8 cellular contexts compared by ENCODE assay signal in genomic region chr22:23520875-23521441, GRCh38. TPM values are rescaled to one million over a fixed set of nuclear protein-coding genes. Genes with fewer than 3 reads are reported as not detected.
DNase-seq lines count a peak whose midpoint lies in the region; ATAC-seq and TF ChIP-seq lines count a peak whose summit lies in the region.

No MANE protein-coding gene starts in this region.

- ATAC-seq in activated CD8-positive, alpha-beta T cell treated with anti-CD3 and anti-CD28 coated beads for 36 hours = no peak
- ATAC-seq in Right ventricle myocardium superior (ENCODE audit: poor library complexity) (peak; percentile 38), HG02759 (IDR thresholded peaks at IDR 0.05; ENCODE audit: unreplicated experiment) (no peak), GM21619 (IDR thresholded peaks at IDR 0.05; ENCODE audit: unreplicated experiment) (no peak), GM18858 (IDR thresholded peaks at IDR 0.05; ENCODE audit: unreplicated experiment) (no peak)

- no peaks in the 10 kb centered on the region for H3K36me3 Mint-ChIP-seq in activated CD4-positive, alpha-beta T cell treated with anti-CD3 and anti-CD28 coated beads, Interleukin-2, amount 10 ng/mL, durations not matched to agents 24 days and 14 days (ENCODE audit: low read depth)
- H3K36me3 Mint-ChIP-seq in activated CD8-positive, alpha-beta T cell treated with anti-CD3 and anti-CD28 coated beads for 36 hours (ENCODE audit: low read depth) = no peaks in the 10 kb centered on the region
- H3K36me3 Mint-ChIP-seq in progenitor cell of endocrine pancreas (ENCODE audit: insufficient read depth) = no peaks in the 10 kb centered on the region

- intact Hi-C loops in activated CD4-positive, alpha-beta T cell treated with anti-CD3 and anti-CD28 coated beads, Interleukin-2, amount 10 ng/mL, durations not matched to agents 24 days and 14 days (cut with micrococcal nuclease) = no loop called here
- intact Hi-C loops in activated CD8-positive, alpha-beta T cell treated with anti-CD3 and anti-CD28 coated beads for 36 hours (cut with micrococcal nuclease) = no loop called here
- intact Hi-C loops in Right ventricle myocardium superior (cut with DNase I) = no loop called here

- DNase-seq in activated CD4-positive, alpha-beta T cell treated with anti-CD3 and anti-CD28 coated beads, Interleukin-2, amount 10 ng/mL, durations not matched to agents 24 days and 14 days = no peak
- no peak for DNase-seq in activated CD4-positive, alpha-beta T cell treated with anti-CD3 and anti-CD28 coated beads, Interleukin-2, amount 50 U/mL, for 48 hours
- no peak for DNase-seq in activated CD8-positive, alpha-beta T cell treated with anti-CD3 and anti-CD28 coated beads for 36 hours
- DNase-seq in Right ventricle myocardium superior (peak; percentile 68), progenitor cell of endocrine pancreas (ENCODE audit: low spot score, unreplicated experiment) (no peak)

- TF ChIP-seq CTCF in activated CD8-positive, alpha-beta T cell treated with anti-CD3 and anti-CD28 coated beads for 36 hours (IDR thresholded peaks at IDR 0.05) = no peak
- TF ChIP-seq CTCF in progenitor cell of endocrine pancreas (IDR thresholded peaks at IDR 0.05; ENCODE audit: unreplicated experiment) = no peak

- POLR2A ChIA-PET in activated CD8-positive, alpha-beta T cell treated with anti-CD3 and anti-CD28 coated beads for 36 hours (lab: Charles Lee) = no interaction called here

- CTCF ChIA-PET in activated CD8-positive, alpha-beta T cell treated with anti-CD3 and anti-CD28 coated beads for 36 hours (lab: Charles Lee) = no interaction called here

- H3K4me1 Mint-ChIP-seq in activated CD4-positive, alpha-beta T cell treated with anti-CD3 and anti-CD28 coated beads, Interleukin-2, amount 10 ng/mL, durations not matched to agents 24 days and 14 days = peaks cover 2% of the 10 kb centered on the region
- H3K4me1 Mint-ChIP-seq in activated CD8-positive, alpha-beta T cell treated with anti-CD3 and anti-CD28 coated beads for 36 hours (ENCODE audit: low read depth) = peaks cover 3% of the 10 kb centered on the region
- H3K4me1 Mint-ChIP-seq in progenitor cell of endocrine pancreas (ENCODE audit: low read depth) = peaks cover 33% of the 10 kb centered on the region

- H3K27ac Mint-ChIP-seq in activated CD4-positive, alpha-beta T cell treated with anti-CD3 and anti-CD28 coated beads, Interleukin-2, amount 10 ng/mL, durations not matched to agents 24 days and 14 days = no peak overlapping the region
- H3K27ac Mint-ChIP-seq in activated CD8-positive, alpha-beta T cell treated with anti-CD3 and anti-CD28 coated beads for 36 hours = no peak overlapping the region
- peak overlapping the region; percentile 100 for H3K27ac Mint-ChIP-seq in progenitor cell of endocrine pancreas

- H3K4me3 Mint-ChIP-seq in activated CD4-positive, alpha-beta T cell treated with anti-CD3 and anti-CD28 coated beads, Interleukin-2, amount 10 ng/mL, durations not matched to agents 24 days and 14 days = peak overlapping the region; percentile 56
- peak overlapping the region; percentile 17 for H3K4me3 Mint-ChIP-seq in activated CD8-positive, alpha-beta T cell treated with anti-CD3 and anti-CD28 coated beads for 36 hours
- H3K4me3 Mint-ChIP-seq in progenitor cell of endocrine pancreas (ENCODE audit: low read depth) = peak overlapping the region; percentile 57

- H3K9me3 Mint-ChIP-seq in activated CD4-positive, alpha-beta T cell treated with anti-CD3 and anti-CD28 coated beads, Interleukin-2, amount 10 ng/mL, durations not matched to agents 24 days and 14 days = no peaks in the 10 kb centered on the region
- H3K9me3 Mint-ChIP-seq in activated CD8-positive, alpha-beta T cell treated with anti-CD3 and anti-CD28 coated beads for 36 hours = no peaks in the 10 kb centered on the region
- no peaks in the 10 kb centered on the region for H3K9me3 Mint-ChIP-seq in progenitor cell of endocrine pancreas (ENCODE audit: low read depth)

- peaks cover 38% of the 10 kb centered on the region for H3K27me3 Mint-ChIP-seq in activated CD4-positive, alpha-beta T cell treated with anti-CD3 and anti-CD28 coated beads, Interleukin-2, amount 10 ng/mL, durations not matched to agents 24 days and 14 days
- H3K27me3 Mint-ChIP-seq in activated CD8-positive, alpha-beta T cell treated with anti-CD3 and anti-CD28 coated beads for 36 hours = peaks cover 11% of the 10 kb centered on the region
- no peaks in the 10 kb centered on the region for H3K27me3 Mint-ChIP-seq in progenitor cell of endocrine pancreas

RNA-seq across cellular contexts. Expression of gene IGLL1, which starts 59.1 kb away (rescaled TPM):
- total RNA-seq in activated CD4-positive, alpha-beta T cell treated with anti-CD3 and anti-CD28 coated beads, Interleukin-2, amount 10 ng/mL, durations not matched to agents 24 days and 14 days = not detected in 2 replicates
- total RNA-seq in activated CD8-positive, alpha-beta T cell treated with anti-CD3 and anti-CD28 coated beads for 36 hours = not detected
- not detected for total RNA-seq in Right ventricle myocardium superior
- not detected in 2 replicates for total RNA-seq in progenitor cell of endocrine pancreas
